11 cellular contexts compared by ENCODE assay signal in the genomic region with DNA sequence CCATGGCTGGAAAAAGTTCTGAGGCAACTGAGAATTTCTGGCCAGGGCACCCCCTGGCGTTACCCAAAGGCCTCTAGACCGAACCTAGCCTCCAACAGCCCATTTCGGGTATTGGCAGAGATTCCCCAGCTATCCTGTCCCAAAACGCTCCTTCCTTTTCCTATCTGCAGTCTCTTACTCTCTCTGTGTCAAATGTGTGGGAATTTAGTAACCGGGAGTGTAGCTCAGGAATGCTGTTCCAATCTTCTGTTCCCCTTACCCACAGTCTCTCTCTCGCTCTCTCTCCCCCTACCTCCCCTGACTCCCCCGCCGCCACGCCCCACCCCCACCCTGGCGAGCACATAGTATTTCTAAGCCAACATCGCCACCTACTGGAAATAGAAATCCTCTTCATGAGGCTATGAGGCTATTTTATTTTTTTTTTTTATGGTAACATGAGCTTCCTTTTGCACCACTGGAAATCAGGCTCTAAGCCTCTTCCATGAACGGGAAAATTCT. TPM values are rescaled to one million over a fixed set of nuclear protein-coding genes. Genes with fewer than 3 reads are reported as not detected.
DNase-seq lines count a peak whose midpoint lies in the region; ATAC-seq and TF ChIP-seq lines count a peak whose summit lies in the region.
"Had no signal": no experiment of that assay in that cellular context is flagged by ENCODE, and none has a peak within 500 bp of the region (broad histone marks: within the 10 kb centered on the region; RNA-seq: fewer than 3 reads in every experiment).

No MANE protein-coding gene starts in this region.

- CTCF ChIA-PET in HEK293T (lab: Yijun Ruan, JAX) (interaction anchor here (0.6 to 1.3 kb wide), 8 partner anchors 9 to 1444 kb away, joined by 3 to 9 read pairs (median 4); no protein-coding TSS in a partner anchor), RWPE1 (lab: Yijun Ruan, JAX) (interaction anchor here (0.6 to 1.2 kb wide), 2 partner anchors 17 to 99 kb away, joined by 3 read pairs; no protein-coding TSS in a partner anchor)

- no peaks in the 10 kb centered on the region for H4K20me1 ChIP-seq in OCI-LY3 (ENCODE audit: insufficient read depth, low read length)

- POLR2A ChIA-PET in HEK293T (lab: Yijun Ruan, JAX), result no interaction called here
- POLR2A ChIA-PET in RWPE1 (lab: Yijun Ruan, JAX; ENCODE audit: low non-redundant PET), result no interaction called here

- no peaks in the 10 kb centered on the region for H3K36me3 ChIP-seq in OCI-LY3 (replicated peaks; ENCODE audit: low read depth, low read length)

- DNase-seq in EH (ENCODE audit: low read depth), result peak; percentile 7
- DNase-seq in HEK293T (ENCODE audit: extremely low spot score), result peak; percentile 57
- DNase-seq in fibroblast of pulmonary artery (ENCODE audit: low read depth), result peak; percentile 6
- DNase-seq in sciatic nerve (ENCODE audit: low spot score), result no peak
- DNase-seq in RWPE1 (ENCODE audit: low spot score), result no peak
- no peak for DNase-seq in NCI-H2227 (lab: John Stamatoyannopoulos, UW; ENCODE audit: unreplicated experiment)
- DNase-seq: CD4-positive, alpha-beta T cell; NCI-H187; Right ventricle myocardium superior had no signal

- H3K27ac ChIP-seq in OCI-LY3 (ENCODE audit: low read length) (no peak overlapping the region), RWPE1 (no peak overlapping the region)

- ATAC-seq in sciatic nerve, result no peak

- no peaks in the 10 kb centered on the region for H3K79me2 ChIP-seq in OCI-LY3 (ENCODE audit: low read length)

- intact Hi-C loops in sciatic nerve (cut with DNase I), result no loop called here

- H3K27me3 ChIP-seq in OCI-LY3 (ENCODE audit: low read depth, low read length), result peaks cover 7% of the 10 kb centered on the region; the same call in 1 of the 2 replicates

- TF ChIP-seq CTCF in OCI-LY3 (IDR thresholded peaks at IDR 0.05; ENCODE audit: low read depth, low read length) (peak; percentile 62), fibroblast of pulmonary artery (IDR thresholded peaks at IDR 0.05; ENCODE audit: low read length, missing control alignments) (no peak), RWPE1 (conservative IDR thresholded peaks at IDR 0.05; ENCODE audit: low read depth) (no peak)

- peak overlapping the region; percentile 79 for H3K4me3 ChIP-seq in OCI-LY3 (ENCODE audit: low read length)
- no peak overlapping the region for H3K4me3 ChIP-seq in fibroblast of pulmonary artery (replicated peaks; ENCODE audit: low read depth, low read length)

- no peaks in the 10 kb centered on the region for H3K9me3 ChIP-seq in OCI-LY3 (ENCODE audit: insufficient read depth, low read length)

- peak overlapping the region; percentile 72 for H3K4me2 ChIP-seq in OCI-LY3 (ENCODE audit: low read length)

- peak overlapping the region; percentile 45 for H3K9ac ChIP-seq in OCI-LY3 (ENCODE audit: low read length)

- H3K4me1 ChIP-seq in OCI-LY3 (ENCODE audit: low read length), result peaks cover 6% of the 10 kb centered on the region

- H2AFZ ChIP-seq in OCI-LY3 (ENCODE audit: low read depth, low read length), result peak overlapping the region; percentile 90

TF ChIP-seq in HEK293T, 16 proteins besides CTCF, POLR2A, EP300 and RAD21:
- peak; percentile 94 for TF ChIP-seq ZNF384 (IDR thresholded peaks at IDR 0.05)
- TF ChIP-seq FOXM1 (IDR thresholded peaks at IDR 0.05; ENCODE audit: borderline replicate concordance), result no peak

RNA-seq across cellular contexts. Expression of a gene that starts 27.0 kb away (rescaled TPM):
- 0.27 TPM for total RNA-seq in sciatic nerve
- total RNA-seq: CD4-positive, alpha-beta T cell; dermis microvascular lymphatic vessel endothelial cell; Right ventricle myocardium superior had no signal

Comparison
In these comparisons a context has a peak if more than half of its experiments do, and no peak if none do; other contexts are left out.
1. DNase-seq: peak in EH (single experiment), HEK293T (single experiment) and fibroblast of pulmonary artery (single experiment); none in sciatic nerve (single experiment), RWPE1 (single experiment) and NCI-H2227 (single experiment).